In genomic region chr1:12445257-12445656, GRCh38 we compare ENCODE assay signal across 22 cellular contexts.
"Had no signal": no experiment of that assay in that cellular context is flagged by ENCODE, and none has a peak within 500 bp of the region (broad histone marks: within the 10 kb centered on the region; RNA-seq: fewer than 3 reads in every experiment).

No MANE protein-coding gene starts in this region.

- H3K27ac Mint-ChIP-seq: naive B cell; stimulated activated naive B cell treated with anti-CD40 and anti-IgM and Interleukin-4, amounts not matched to agents 10 μg/mL and 1 μg/mL and 100 μg/mL, for 72 hours; type B pancreatic cell had no signal

- H3K4me3 Mint-ChIP-seq: immature natural killer cell; naive B cell; stimulated activated naive B cell treated with anti-CD40 and anti-IgM and Interleukin-4, amounts not matched to agents 10 μg/mL and 1 μg/mL and 100 μg/mL, for 72 hours; stimulated activated naive CD8-positive, alpha-beta T cell treated with anti-CD3 and anti-CD28 coated beads, Interleukin-15, Interleukin-2, amounts not matched to agents 100 ng/mL and 50 ng/mL, for 24 hours; type B pancreatic cell had no signal

- H3K27me3 Mint-ChIP-seq: naive B cell; stimulated activated naive B cell treated with anti-CD40 and anti-IgM and Interleukin-4, amounts not matched to agents 10 μg/mL and 1 μg/mL and 100 μg/mL, for 72 hours; stimulated activated naive CD8-positive, alpha-beta T cell treated with anti-CD3 and anti-CD28 coated beads, Interleukin-15, Interleukin-2, amounts not matched to agents 100 ng/mL and 50 ng/mL, for 24 hours; type B pancreatic cell had no signal

- H3K4me3 ChIP-seq: dorsolateral prefrontal cortex, left ventricle myocardium inferior, lower lobe of right lung, mucosa of descending colon, ovary, right lobe of liver had no signal

- ATAC-seq: left colon; lower lobe of right lung; mucosa of descending colon; right lobe of liver; stimulated activated naive B cell treated with anti-CD40 and anti-IgM and Interleukin-4, amounts not matched to agents 10 μg/mL and 1 μg/mL and 100 μg/mL, for 72 hours had no signal

- DNase-seq: dorsolateral prefrontal cortex; effector CD4-positive, alpha-beta T cell; hypothalamus; immature natural killer cell; islet precursor cell; kidney glomerular epithelial cell; left colon; left ventricle myocardium inferior; lower lobe of right lung; mucosa of descending colon; naive B cell; occipital lobe; ovary; right lobe of liver; small intestine; stimulated activated CD4-positive, alpha-beta T cell treated with anti-CD3 and anti-CD28 coated beads, Interleukin-15, amount 100 ng/mL, for 24 hours; stimulated activated CD4-positive, alpha-beta T cell treated with anti-CD3 and anti-CD28 coated beads, Interleukin-2, amount 100 ng/mL, for 48 hours; stimulated activated naive B cell treated with anti-CD40 and anti-IgM and Interleukin-4, amounts not matched to agents 10 μg/mL and 1 μg/mL and 100 μg/mL, for 72 hours had no signal

- H3K9me3 Mint-ChIP-seq: immature natural killer cell had no signal

- FAIRE-seq: colon, frontal cortex, small intestine had no signal

- H3K36me3 ChIP-seq: lower lobe of right lung, ovary, right lobe of liver had no signal

- H3K27me3 ChIP-seq: dorsolateral prefrontal cortex, ovary, right lobe of liver had no signal

- H3K9me3 ChIP-seq: left ventricle myocardium inferior, lower lobe of right lung, mucosa of descending colon, ovary, right lobe of liver had no signal

- H3K27ac ChIP-seq: dorsolateral prefrontal cortex, left ventricle myocardium inferior, lower lobe of right lung, ovary, right lobe of liver had no signal
